In the genomic region with DNA sequence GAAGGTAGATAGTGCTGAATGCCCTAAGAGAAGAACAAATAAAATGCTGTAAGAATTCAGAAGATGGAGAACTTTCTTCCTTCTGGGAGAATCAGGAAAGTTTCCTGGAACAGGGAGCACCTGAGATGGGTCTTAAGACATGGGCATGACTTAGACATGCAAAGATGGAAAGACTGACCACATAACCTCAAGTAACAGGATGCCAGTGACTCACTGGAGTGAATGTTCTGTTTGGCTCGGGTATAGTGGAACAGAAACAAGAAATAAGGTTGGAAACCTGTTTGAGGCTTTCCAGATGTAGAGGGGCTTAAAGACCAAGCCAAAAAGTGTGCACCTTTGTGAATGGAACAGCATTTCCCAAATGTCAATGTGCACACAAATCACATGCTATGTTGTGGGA, we compare ENCODE assay signal across 8 cellular contexts.
DNase-seq lines count a peak whose midpoint lies in the region; ATAC-seq and TF ChIP-seq lines count a peak whose summit lies in the region.
"Not testable (repeated sequence)": the region's sequence is repeated elsewhere in the genome, so short reads cannot be mapped to it uniquely, and the experiment has no call there.

No MANE protein-coding gene starts in this region.

- not testable (repeated sequence) for H3K27ac Mint-ChIP-seq in activated T-cell treated with anti-CD3 and anti-CD28 coated beads, Interleukin-2, amount 50 U/mL, for 72 hours; MCF 10A (ENCODE audit: low read depth, unreplicated experiment); stimulated activated effector memory CD8-positive, alpha-beta T cell treated with anti-CD3 and anti-CD28 coated beads, Interleukin-12 subunit alpha, Interleukin-12 subunit beta, amount 100 ng/mL, for 72 hours

- H3K9me3 Mint-ChIP-seq in activated T-cell treated with anti-CD3 and anti-CD28 coated beads, Interleukin-2, amount 50 U/mL, for 72 hours; MCF 10A (ENCODE audit: unreplicated experiment); stimulated activated effector memory CD8-positive, alpha-beta T cell treated with anti-CD3 and anti-CD28 coated beads, Interleukin-12 subunit alpha, Interleukin-12 subunit beta, amount 100 ng/mL, for 72 hours: not testable (repeated sequence)

- DNase-seq in EH (ENCODE audit: low read depth), result peak; percentile 72
- DNase-seq in HT1080 (ENCODE audit: low read depth), result peak; percentile 85
- DNase-seq in RKO (ENCODE audit: low spot score), result peak; percentile 20
- not testable (repeated sequence) for DNase-seq in activated T-cell treated with anti-CD3 and anti-CD28 coated beads, Interleukin-2, amount 50 U/mL, for 72 hours; stimulated activated effector memory CD8-positive, alpha-beta T cell treated with anti-CD3 and anti-CD28 coated beads, Interleukin-12 subunit alpha, Interleukin-12 subunit beta, amount 100 ng/mL, for 72 hours (ENCODE audit: low spot score in 2 of 2)
- DNase-seq in MCF 10A (ENCODE audit: unreplicated experiment), result peak; percentile 86
- DNase-seq in fibroblast of mammary gland (ENCODE audit: low read depth), result peak; percentile 75
- peak; percentile 75 for DNase-seq in kidney tubule cell (ENCODE audit: low spot score)

- peak; percentile 47 to 63 for ATAC-seq in activated T-cell treated with anti-CD3 and anti-CD28 coated beads, Interleukin-2, amount 50 U/mL, for 72 hours (replicated peaks in 1 of 2)
- peak; percentile 68 for ATAC-seq in stimulated activated effector memory CD8-positive, alpha-beta T cell treated with anti-CD3 and anti-CD28 coated beads, Interleukin-12 subunit alpha, Interleukin-12 subunit beta, amount 100 ng/mL, for 72 hours

- intact Hi-C loops in MCF 10A (cut with micrococcal nuclease), result not testable (repeated sequence)

- CTCF ChIA-PET in MCF 10A (lab: Yijun Ruan, JAX), result not testable (repeated sequence)

- not testable (repeated sequence) for H3K4me3 Mint-ChIP-seq in activated T-cell treated with anti-CD3 and anti-CD28 coated beads, Interleukin-2, amount 50 U/mL, for 72 hours; stimulated activated effector memory CD8-positive, alpha-beta T cell treated with anti-CD3 and anti-CD28 coated beads, Interleukin-12 subunit alpha, Interleukin-12 subunit beta, amount 100 ng/mL, for 72 hours
- peak overlapping the region; percentile 8 for H3K4me3 Mint-ChIP-seq in MCF 10A (ENCODE audit: unreplicated experiment)

- H3K4me1 Mint-ChIP-seq in activated T-cell treated with anti-CD3 and anti-CD28 coated beads, Interleukin-2, amount 50 U/mL, for 72 hours (ENCODE audit: low read depth); stimulated activated effector memory CD8-positive, alpha-beta T cell treated with anti-CD3 and anti-CD28 coated beads, Interleukin-12 subunit alpha, Interleukin-12 subunit beta, amount 100 ng/mL, for 72 hours: not testable (repeated sequence)
- H3K4me1 Mint-ChIP-seq in MCF 10A (ENCODE audit: insufficient read depth, unreplicated experiment), result peaks cover 10% of the 10 kb centered on the region

- not testable (repeated sequence) for TF ChIP-seq CTCF in MCF 10A (IDR thresholded peaks at IDR 0.05; ENCODE audit: unreplicated experiment); fibroblast of mammary gland (conservative IDR thresholded peaks at IDR 0.05; ENCODE audit: control insufficient read depth, insufficient read depth, low read depth, low read length)

- BruUV-seq in MCF 10A (replicated peaks; lab: Mats Ljungman, UMichigan), result not testable (repeated sequence)

- not testable (repeated sequence) for H3K36me3 Mint-ChIP-seq in activated T-cell treated with anti-CD3 and anti-CD28 coated beads, Interleukin-2, amount 50 U/mL, for 72 hours (ENCODE audit: insufficient read depth in 2 of 2); MCF 10A (ENCODE audit: insufficient read depth, unreplicated experiment); stimulated activated effector memory CD8-positive, alpha-beta T cell treated with anti-CD3 and anti-CD28 coated beads, Interleukin-12 subunit alpha, Interleukin-12 subunit beta, amount 100 ng/mL, for 72 hours

- H3K27me3 Mint-ChIP-seq in activated T-cell treated with anti-CD3 and anti-CD28 coated beads, Interleukin-2, amount 50 U/mL, for 72 hours (ENCODE audit: low read depth); MCF 10A (ENCODE audit: insufficient read depth, unreplicated experiment): not testable (repeated sequence)

- POLR2A ChIA-PET in MCF 10A (lab: Yijun Ruan, JAX), result not testable (repeated sequence)

- H3K4me3 ChIP-seq in fibroblast of mammary gland (ENCODE audit: control insufficient read depth, low read depth, low read length), result not testable (repeated sequence)
